8 cellular contexts compared by ENCODE assay signal in genomic region chr9:35910613-35911488, GRCh38. TPM values are rescaled to one million over a fixed set of nuclear protein-coding genes. Genes with fewer than 3 reads are reported as not detected.
DNase-seq lines count a peak whose midpoint lies in the region; ATAC-seq and TF ChIP-seq lines count a peak whose summit lies in the region.

No MANE protein-coding gene starts in this region.

- no peaks in the 10 kb centered on the region for H3K27me3 ChIP-seq in DND-41 (ENCODE audit: insufficient read depth, low read length, poor library complexity)

- peaks cover 20% of the 10 kb centered on the region for H3K4me1 ChIP-seq in DND-41 (ENCODE audit: insufficient read depth, low read length)

- CTCF ChIA-PET in T-cell (lab: Charles Lee): interaction anchor here (0.6 to 2.2 kb wide), 9 partner anchors 8 to 159 kb away, joined by 3 to 7 read pairs (median 3); no protein-coding TSS in a partner anchor

- H3K27me3 Mint-ChIP-seq in T-cell: no peaks in the 10 kb centered on the region
- no peaks in the 10 kb centered on the region for H3K27me3 Mint-ChIP-seq in central memory CD8-positive, alpha-beta T cell
- H3K27me3 Mint-ChIP-seq in mesothelial cell of epicardium (ENCODE audit: low read depth): no peaks in the 10 kb centered on the region

- H3K4me3 Mint-ChIP-seq in T-cell (peak overlapping the region; percentile 34 to 89 (median 45)), mesothelial cell of epicardium (no peak overlapping the region)
- H3K4me3 Mint-ChIP-seq in central memory CD8-positive, alpha-beta T cell: peak overlapping the region; percentile 46

- no peaks in the 10 kb centered on the region for H3K79me2 ChIP-seq in DND-41 (ENCODE audit: insufficient read depth, low read length)

- peak; percentile 59 for TF ChIP-seq CTCF in DND-41 (IDR thresholded peaks at IDR 0.05; ENCODE audit: borderline replicate concordance, extremely low read depth, low read length, poor library complexity, severe bottlenecking)
- TF ChIP-seq CTCF in LNCAP (IDR thresholded peaks at IDR 0.05): peak; percentile 59
- TF ChIP-seq CTCF in mesothelial cell of epicardium (IDR thresholded peaks at IDR 0.05; ENCODE audit: unreplicated experiment): peak; percentile 19

- no peaks in the 10 kb centered on the region for H4K20me1 ChIP-seq in DND-41 (ENCODE audit: insufficient read depth, low read length)

- H3K4me2 ChIP-seq in DND-41 (ENCODE audit: insufficient read depth, low read length): no peak overlapping the region

- peak overlapping the region; percentile 70 for H3K27ac ChIP-seq in DND-41 (ENCODE audit: low read length)

- no peak overlapping the region for H3K4me3 ChIP-seq in DND-41 (ENCODE audit: low read depth in 1 of 2, low read length in 2 of 2)

- H3K36me3 Mint-ChIP-seq in T-cell: no peaks in the 10 kb centered on the region
- no peaks in the 10 kb centered on the region for H3K36me3 Mint-ChIP-seq in central memory CD8-positive, alpha-beta T cell (ENCODE audit: insufficient read depth)
- no peaks in the 10 kb centered on the region for H3K36me3 Mint-ChIP-seq in mesothelial cell of epicardium

- no peaks in the 10 kb centered on the region for H3K9me3 Mint-ChIP-seq in T-cell
- no peaks in the 10 kb centered on the region for H3K9me3 Mint-ChIP-seq in central memory CD8-positive, alpha-beta T cell
- H3K9me3 Mint-ChIP-seq in mesothelial cell of epicardium: no peaks in the 10 kb centered on the region

- peak overlapping the region; percentile 98 to 99 for H3K27ac Mint-ChIP-seq in T-cell
- H3K27ac Mint-ChIP-seq in central memory CD8-positive, alpha-beta T cell (ENCODE audit: low read depth): peak overlapping the region; percentile 62
- peak overlapping the region; percentile 88 for H3K27ac Mint-ChIP-seq in mesothelial cell of epicardium

- no peak overlapping the region for H3K9ac ChIP-seq in DND-41 (ENCODE audit: low read depth, low read length)

- peak overlapping the region; percentile 67 for H2AFZ ChIP-seq in DND-41 (ENCODE audit: low read depth, low read length)

- H3K9me3 ChIP-seq in DND-41 (ENCODE audit: insufficient read depth, low read length, severe bottlenecking): no peaks in the 10 kb centered on the region

- intact Hi-C loops in sciatic nerve (cut with DNase I): no loop called here

- H3K4me1 Mint-ChIP-seq in T-cell: peaks cover 52 to 61% (median 58%) of the 10 kb centered on the region in 3 donors
- H3K4me1 Mint-ChIP-seq in central memory CD8-positive, alpha-beta T cell: peaks cover 6% of the 10 kb centered on the region
- peaks cover 44% of the 10 kb centered on the region for H3K4me1 Mint-ChIP-seq in mesothelial cell of epicardium

- POLR2A ChIA-PET in T-cell (lab: Charles Lee): interaction anchor here in 1 of 2 donors (0.6 kb wide), 1 partner anchor 21 kb away, joined by 3 read pairs; no protein-coding TSS in a partner anchor

- ATAC-seq in DND-41 (ENCODE audit: insufficient read depth, low read depth): peak; percentile 76
- ATAC-seq in T-cell (replicated peaks in 1 of 4): peak; percentile 54 to 84 (median 62)
- no peak for ATAC-seq in central memory CD8-positive, alpha-beta T cell (replicated peaks; ENCODE audit: extremely low read depth, poor library complexity, severe bottlenecking)
- ATAC-seq in GM21723 (IDR thresholded peaks at IDR 0.05; ENCODE audit: unreplicated experiment): no peak
- no peak for ATAC-seq in sciatic nerve
- ATAC-seq in GM21786 (IDR thresholded peaks at IDR 0.05; ENCODE audit: unreplicated experiment): no peak

- DNase-seq in DND-41: peak; percentile 53
- DNase-seq in T-cell: peak in 30 of 34 experiments; percentile 18 to 74 (median 38)
- DNase-seq in central memory CD8-positive, alpha-beta T cell (ENCODE audit: low spot score in 2 of 2): no peak
- no peak for DNase-seq in mesothelial cell of epicardium (ENCODE audit: low spot score in 2 of 2, unreplicated experiment in 2 of 2)
- no peak for DNase-seq in sciatic nerve (ENCODE audit: low spot score)

- H3K36me3 ChIP-seq in DND-41 (ENCODE audit: insufficient read depth, low read length): no peaks in the 10 kb centered on the region

RNA-seq across cellular contexts. Expression of gene SPAAR, which starts 1.6 kb away (rescaled TPM):
- total RNA-seq in T-cell (not detected), mesothelial cell of epicardium (0.14 to 0.47 TPM (median 0.27 TPM) in 3 replicates), sciatic nerve (5.8 TPM)

RNA-seq across cellular contexts. Expression of gene HRCT1, which starts 4.8 kb away (rescaled TPM):
- total RNA-seq in T-cell: not detected
- 0.72 to 1.2 TPM (median 1.0 TPM) in 3 replicates for total RNA-seq in mesothelial cell of epicardium
- total RNA-seq in sciatic nerve: 4.5 TPM

RNA-seq across cellular contexts. Expression of gene OR13J1, which starts 40.6 kb away (rescaled TPM):
- not detected for total RNA-seq in T-cell
- total RNA-seq in mesothelial cell of epicardium: not detected in 3 replicates
- total RNA-seq in sciatic nerve: not detected

RNA-seq across cellular contexts. Expression of gene OR2S2, which starts 47.1 kb away (rescaled TPM):
- not detected for total RNA-seq in T-cell
- not detected in 3 replicates for total RNA-seq in mesothelial cell of epicardium
- total RNA-seq in sciatic nerve: not detected

Comparison
In these comparisons a context has a peak if more than half of its experiments do, and no peak if none do; other contexts are left out.
1. ATAC-seq: peak in DND-41 (single experiment) and T-cell (4 of 4); none in central memory CD8-positive, alpha-beta T cell (single experiment), GM21723 (single experiment), sciatic nerve (single experiment) and GM21786 (single experiment).
2. DNase-seq: peak in DND-41 (single experiment) and T-cell (30 of 34); none in central memory CD8-positive, alpha-beta T cell (0 of 2), mesothelial cell of epicardium (0 of 2) and sciatic nerve (single experiment).
3. Peak in every context shown above with its lines, with median percentiles within 50 percentile points of each other: CTCF ChIP-seq and H3K27ac Mint-ChIP-seq.